1 cellular context compared by ENCODE assay signal in genomic region chr6:126077810-126078791, GRCh38.
TF ChIP-seq lines count a peak whose summit lies in the region.

No MANE protein-coding gene starts in this region.

TF ChIP-seq in IMR-90, 13 proteins besides CTCF, POLR2A, EP300 and RAD21 (continued from another document):
- TF ChIP-seq, protein P1, sequence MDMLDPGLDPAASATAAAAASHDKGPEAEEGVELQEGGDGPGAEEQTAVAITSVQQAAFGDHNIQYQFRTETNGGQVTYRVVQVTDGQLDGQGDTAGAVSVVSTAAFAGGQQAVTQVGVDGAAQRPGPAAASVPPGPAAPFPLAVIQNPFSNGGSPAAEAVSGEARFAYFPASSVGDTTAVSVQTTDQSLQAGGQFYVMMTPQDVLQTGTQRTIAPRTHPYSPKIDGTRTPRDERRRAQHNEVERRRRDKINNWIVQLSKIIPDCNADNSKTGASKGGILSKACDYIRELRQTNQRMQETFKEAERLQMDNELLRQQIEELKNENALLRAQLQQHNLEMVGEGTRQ (IDR thresholded peaks at IDR 0.05; ENCODE audit: low read depth, low read length) = no peak
- no peak for TF ChIP-seq MAZ (IDR thresholded peaks at IDR 0.05; ENCODE audit: borderline replicate concordance, low read depth, low read length)
- no peak for TF ChIP-seq FOS (IDR thresholded peaks at IDR 0.05; ENCODE audit: low read depth, low read length)
- TF ChIP-seq BHLHE40 (IDR thresholded peaks at IDR 0.05; ENCODE audit: low read depth, low read length) = no peak
- TF ChIP-seq CEBPB (IDR thresholded peaks at IDR 0.05; ENCODE audit: low read depth, low read length) = no peak
